8 cellular contexts compared by ENCODE assay signal in the genomic region with DNA sequence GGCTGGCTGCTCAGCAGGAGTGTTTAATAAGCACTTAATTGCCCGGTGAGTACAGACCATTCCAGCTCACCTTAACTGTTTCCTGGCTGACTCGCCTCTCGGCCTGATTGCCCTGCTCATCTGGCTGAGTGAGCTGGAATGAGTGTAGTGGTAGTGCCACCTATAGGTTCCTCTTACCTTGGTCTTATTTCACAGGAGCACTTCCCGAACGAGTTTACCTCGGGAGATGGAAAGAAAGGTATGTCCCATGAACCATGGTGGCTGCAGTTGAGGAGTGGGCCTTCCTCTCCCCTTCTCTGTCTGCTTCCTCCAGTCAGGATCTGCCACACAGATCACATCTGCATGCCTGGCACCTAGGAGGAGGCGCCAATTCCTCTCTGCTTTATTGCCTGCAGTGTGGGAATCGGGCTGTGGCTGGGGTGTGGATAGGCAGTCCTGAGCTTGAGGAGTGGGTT. TPM values are rescaled to one million over a fixed set of nuclear protein-coding genes. Genes with fewer than 3 reads are reported as not detected.
DNase-seq lines count a peak whose midpoint lies in the region; ATAC-seq and TF ChIP-seq lines count a peak whose summit lies in the region.

No MANE protein-coding gene starts in this region.

- H4K20me1 ChIP-seq in fibroblast of lung (ENCODE audit: control insufficient read depth, extremely low read depth, insufficient read depth, low read length): no peaks in the 10 kb centered on the region

- ATAC-seq in CD8-positive, alpha-beta T cell: peak; percentile 28
- no peak for ATAC-seq in HG03457 (IDR thresholded peaks at IDR 0.05; ENCODE audit: unreplicated experiment)

- no peak overlapping the region for H3K27ac Mint-ChIP-seq in CD8-positive, alpha-beta T cell
- no peak overlapping the region for H3K27ac Mint-ChIP-seq in immature natural killer cell

- no peak for TF ChIP-seq CTCF in CD8-positive, alpha-beta T cell (IDR thresholded peaks at IDR 0.05)
- peak; percentile 85 for TF ChIP-seq CTCF in HEK293 (tag by site-specific recombination; IDR thresholded peaks at IDR 0.05)
- peak; percentile 25 to 43 for TF ChIP-seq CTCF in fibroblast of lung (conservative IDR thresholded peaks at IDR 0.05 in 1 of 2, IDR thresholded peaks at IDR 0.05 in 1 of 2; ENCODE audit: low read depth in 1 of 2, low read length in 2 of 2)
- TF ChIP-seq CTCF in parathyroid adenoma (IDR thresholded peaks at IDR 0.05): peak; percentile 39

- CTCF ChIA-PET in CD8-positive, alpha-beta T cell (lab: Charles Lee): interaction anchor here (0.6 to 4.3 kb wide), 7 partner anchors 15 to 194 kb away, joined by 3 to 23 read pairs (median 4); no protein-coding TSS in a partner anchor
- CTCF ChIA-PET in HEK293 (lab: Yijun Ruan, JAX): interaction anchor here (0.6 to 4.6 kb wide), 31 partner anchors 8 to 1290 kb away, joined by 3 to 46 read pairs (median 4); no protein-coding TSS in a partner anchor

- intact Hi-C loops in CD8-positive, alpha-beta T cell (cut with DNase I, micrococcal nuclease): no loop called here

- H2AFZ ChIP-seq in fibroblast of lung (ENCODE audit: low read length) (no peak overlapping the region), parathyroid adenoma (no peak overlapping the region)

- H3K4me2 ChIP-seq in fibroblast of lung (ENCODE audit: extremely low read depth, insufficient read depth, low read length): no peak overlapping the region
- peak overlapping the region; percentile 9 for H3K4me2 ChIP-seq in parathyroid adenoma (ENCODE audit: low read length)

- no peaks in the 10 kb centered on the region for H3K27me3 Mint-ChIP-seq in CD8-positive, alpha-beta T cell (ENCODE audit: low read depth)
- peaks cover 0 to 3% (median 2%) of the 10 kb centered on the region in 3 donors for H3K27me3 Mint-ChIP-seq in immature natural killer cell (ENCODE audit: low read depth in 3 of 3)

- no peaks in the 10 kb centered on the region for H3K4me1 ChIP-seq in CD8-positive, alpha-beta T cell (ENCODE audit: insufficient read depth, low read length)
- peaks cover 7% of the 10 kb centered on the region; the same call in 1 of the 2 replicates for H3K4me1 ChIP-seq in HEK293 (ENCODE audit: control insufficient read depth, insufficient read depth, low read length)
- H3K4me1 ChIP-seq in fibroblast of lung (ENCODE audit: control insufficient read depth, extremely low read depth, insufficient read depth, low read length): peaks cover 4% of the 10 kb centered on the region
- no peaks in the 10 kb centered on the region for H3K4me1 ChIP-seq in parathyroid adenoma

- peaks cover 9% of the 10 kb centered on the region for H3K4me1 Mint-ChIP-seq in CD8-positive, alpha-beta T cell (ENCODE audit: low read depth)
- peaks cover 4 to 6% of the 10 kb centered on the region in 2 donors for H3K4me1 Mint-ChIP-seq in immature natural killer cell

- no peak overlapping the region for H3K9ac ChIP-seq in fibroblast of lung (ENCODE audit: insufficient read depth, low read length)
- no peak overlapping the region for H3K9ac ChIP-seq in parathyroid adenoma

- H3K9me3 Mint-ChIP-seq in CD8-positive, alpha-beta T cell: no peaks in the 10 kb centered on the region
- no peaks in the 10 kb centered on the region for H3K9me3 Mint-ChIP-seq in immature natural killer cell

- H3K36me3 Mint-ChIP-seq in CD8-positive, alpha-beta T cell: no peaks in the 10 kb centered on the region
- H3K36me3 Mint-ChIP-seq in immature natural killer cell: no peaks in the 10 kb centered on the region

- H3K9me3 ChIP-seq in CD8-positive, alpha-beta T cell (ENCODE audit: low read length): no peaks in the 10 kb centered on the region
- H3K9me3 ChIP-seq in HEK293 (ENCODE audit: control insufficient read depth, insufficient read depth, low read depth, low read length) (no peaks in the 10 kb centered on the region), fibroblast of lung (ENCODE audit: control insufficient read depth, insufficient read depth, low read depth, low read length) (no peaks in the 10 kb centered on the region), parathyroid adenoma (ENCODE audit: control insufficient read depth, low read length) (no peaks in the 10 kb centered on the region)

- H3K79me2 ChIP-seq in fibroblast of lung (ENCODE audit: control insufficient read depth, insufficient read depth, low read length): no peaks in the 10 kb centered on the region
- H3K79me2 ChIP-seq in parathyroid adenoma: no peaks in the 10 kb centered on the region

- H3K27ac ChIP-seq in CD8-positive, alpha-beta T cell (ENCODE audit: low read depth, low read length): no peak overlapping the region
- H3K27ac ChIP-seq in HEK293 (ENCODE audit: extremely low read depth, low read depth, low read length) (no peak overlapping the region), fibroblast of lung (ENCODE audit: insufficient read depth, low read length) (no peak overlapping the region), parathyroid adenoma (no peak overlapping the region)

- H3K36me3 ChIP-seq in CD8-positive, alpha-beta T cell (ENCODE audit: insufficient read depth, low read length): no peaks in the 10 kb centered on the region
- H3K36me3 ChIP-seq in HEK293 (ENCODE audit: control insufficient read depth in 2 of 2, insufficient read depth in 1 of 2, low read length in 2 of 2): no peaks in the 10 kb centered on the region
- H3K36me3 ChIP-seq in fibroblast of lung (ENCODE audit: control insufficient read depth, insufficient read depth, low read length): no peaks in the 10 kb centered on the region
- no peaks in the 10 kb centered on the region for H3K36me3 ChIP-seq in parathyroid adenoma (ENCODE audit: control insufficient read depth, insufficient read depth, low read length)

- no peak overlapping the region for H3K4me3 ChIP-seq in CD8-positive, alpha-beta T cell (ENCODE audit: low read depth, low read length)
- no peak overlapping the region for H3K4me3 ChIP-seq in HEK293 (ENCODE audit: low read depth, low read length)
- H3K4me3 ChIP-seq in fibroblast of lung (replicated peaks in 1 of 4; ENCODE audit: control extremely low read depth in 1 of 4, insufficient read depth in 1 of 4, low read depth in 3 of 4, low read length in 4 of 4): no peak overlapping the region
- H3K4me3 ChIP-seq in parathyroid adenoma (ENCODE audit: low read depth, low read length): no peak overlapping the region

- peak in 3 of 7 experiments; percentile 11 to 52 (median 17) for DNase-seq in CD8-positive, alpha-beta T cell
- DNase-seq in NCI-H460 (ENCODE audit: extremely low read depth, low read depth): peak; percentile 48
- peak; percentile 3 to 8 for DNase-seq in activated CD4-positive, alpha-beta T cell treated with anti-CD3 and anti-CD28 coated beads, Interleukin-2, amount 50 U/mL, for 4 hours
- DNase-seq in fibroblast of lung (ENCODE audit: low read depth in 2 of 2): peak; percentile 52 to 62
- no peak for DNase-seq in immature natural killer cell

- no peak overlapping the region for H3K4me3 Mint-ChIP-seq in CD8-positive, alpha-beta T cell
- no peak overlapping the region for H3K4me3 Mint-ChIP-seq in immature natural killer cell

- H3K27me3 ChIP-seq in CD8-positive, alpha-beta T cell (ENCODE audit: insufficient read depth, low read length): no peaks in the 10 kb centered on the region
- no peaks in the 10 kb centered on the region for H3K27me3 ChIP-seq in fibroblast of lung (ENCODE audit: control insufficient read depth, insufficient read depth, low read length)
- no peaks in the 10 kb centered on the region for H3K27me3 ChIP-seq in parathyroid adenoma (ENCODE audit: control insufficient read depth, insufficient read depth, low read length)

- POLR2A ChIA-PET in CD8-positive, alpha-beta T cell (lab: Charles Lee): no interaction called here
- POLR2A ChIA-PET in HEK293 (lab: Yijun Ruan, JAX): interaction anchor here (1.0 to 1.3 kb wide), 2 partner anchors 33 to 251 kb away, joined by 3 to 4 read pairs; a partner anchor contains a TSS

TF ChIP-seq in HEK293, 187 proteins besides CTCF, POLR2A, EP300 and RAD21 (continues in another document):
- TF ChIP-seq ZIC2 (tag by site-specific recombination; IDR thresholded peaks at IDR 0.05) (0 out of 2 replicates have a peak, but pooled peaks have one; percentile 34), SALL2 (tag by site-specific recombination; IDR thresholded peaks at IDR 0.05; ENCODE audit: borderline replicate concordance) (no peak), ZNF701 (tag by site-specific recombination; IDR thresholded peaks at IDR 0.05) (no peak)
- TF ChIP-seq, protein P1, sequence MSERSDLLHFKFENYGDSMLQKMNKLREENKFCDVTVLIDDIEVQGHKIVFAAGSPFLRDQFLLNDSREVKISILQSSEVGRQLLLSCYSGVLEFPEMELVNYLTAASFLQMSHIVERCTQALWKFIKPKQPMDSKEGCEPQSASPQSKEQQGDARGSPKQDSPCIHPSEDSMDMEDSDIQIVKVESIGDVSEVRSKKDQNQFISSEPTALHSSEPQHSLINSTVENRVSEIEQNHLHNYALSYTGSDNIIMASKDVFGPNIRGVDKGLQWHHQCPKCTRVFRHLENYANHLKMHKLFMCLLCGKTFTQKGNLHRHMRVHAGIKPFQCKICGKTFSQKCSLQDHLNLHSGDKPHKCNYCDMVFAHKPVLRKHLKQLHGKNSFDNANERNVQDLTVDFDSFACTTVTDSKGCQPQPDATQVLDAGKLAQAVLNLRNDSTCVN (tag by site-specific recombination; optimal IDR thresholded peaks at IDR 0.05): no peak

RNA-seq across cellular contexts. Expression of a gene that starts 26.7 kb away (rescaled TPM):
- 1 to 10 TPM; 3.4 to 3.7 TPM for total RNA-seq in CD8-positive, alpha-beta T cell
- total RNA-seq in NCI-H460 (2014; rRNA removed; shearing (Covaris generic)): 0.02 TPM in 1 of 2 replicates, not detected in the other
- polyA plus RNA-seq in NCI-H460 (2014; cell fraction: nucleus; rRNA removed): not detected in 2 replicates
- under 0.01 TPM in 1 of 2 replicates, not detected in the other for total RNA-seq in fibroblast of lung
- polyA plus RNA-seq in fibroblast of lung: 0.05 TPM in 1 of 2 replicates, not detected in the other
- not detected in 2 replicates for polyA plus RNA-seq in fibroblast of lung (2012)
- not detected in 2 replicates for polyA minus RNA-seq in fibroblast of lung (ENCODE audit: low replicate concordance)
- polyA plus RNA-seq in immature natural killer cell: not detected

RNA-seq across cellular contexts. Expression of a gene that starts 33.1 kb away (rescaled TPM):
- total RNA-seq in CD8-positive, alpha-beta T cell: 10 to 100 TPM; 62.4 to 66.5 TPM
- 44.8 and 55.8 TPM in 2 replicates for total RNA-seq in NCI-H460 (2014; rRNA removed; shearing (Covaris generic))
- 57.0 and 84.8 TPM in 2 replicates for polyA plus RNA-seq in NCI-H460 (2014; cell fraction: nucleus; rRNA removed)
- total RNA-seq in fibroblast of lung: 143 and 178 TPM in 2 replicates
- polyA plus RNA-seq in fibroblast of lung: 83.4 and 97.1 TPM in 2 replicates
- polyA plus RNA-seq in fibroblast of lung (2012): 73.4 and 84.8 TPM in 2 replicates
- polyA minus RNA-seq in fibroblast of lung (ENCODE audit: low replicate concordance): 180 and 262 TPM in 2 replicates
- polyA plus RNA-seq in immature natural killer cell: 10 to 100 TPM; 41.1 to 65.1 (median 64.1) TPM

RNA-seq across cellular contexts. Expression of a gene that starts 34.0 kb away (rescaled TPM):
- 10 to 100 TPM; 33.1 to 35.0 TPM for total RNA-seq in CD8-positive, alpha-beta T cell
- 82.3 and 92.1 TPM in 2 replicates for total RNA-seq in NCI-H460 (2014; rRNA removed; shearing (Covaris generic))
- polyA plus RNA-seq in NCI-H460 (2014; cell fraction: nucleus; rRNA removed): 70.9 and 92.1 TPM in 2 replicates
- 89.9 and 114 TPM in 2 replicates for total RNA-seq in fibroblast of lung
- 151 and 221 TPM in 2 replicates for polyA plus RNA-seq in fibroblast of lung
- polyA plus RNA-seq in fibroblast of lung (2012): 151 and 177 TPM in 2 replicates
- polyA minus RNA-seq in fibroblast of lung (ENCODE audit: low replicate concordance): 110 and 120 TPM in 2 replicates
- 100 to 1,000 TPM in 2 of 3 donors, 10 to 100 TPM in 1; 56.6 to 116 (median 113) TPM for polyA plus RNA-seq in immature natural killer cell

Comparison
In these comparisons a context has a peak if more than half of its experiments do, and no peak if none do; other contexts are left out.
1. DNase-seq: peak in NCI-H460 (single experiment), activated CD4-positive, alpha-beta T cell treated with anti-CD3 and anti-CD28 coated beads, Interleukin-2, amount 50 U/mL, for 4 hours (2 of 2) and fibroblast of lung (2 of 2); none in immature natural killer cell (0 of 3).